In the genomic region with DNA sequence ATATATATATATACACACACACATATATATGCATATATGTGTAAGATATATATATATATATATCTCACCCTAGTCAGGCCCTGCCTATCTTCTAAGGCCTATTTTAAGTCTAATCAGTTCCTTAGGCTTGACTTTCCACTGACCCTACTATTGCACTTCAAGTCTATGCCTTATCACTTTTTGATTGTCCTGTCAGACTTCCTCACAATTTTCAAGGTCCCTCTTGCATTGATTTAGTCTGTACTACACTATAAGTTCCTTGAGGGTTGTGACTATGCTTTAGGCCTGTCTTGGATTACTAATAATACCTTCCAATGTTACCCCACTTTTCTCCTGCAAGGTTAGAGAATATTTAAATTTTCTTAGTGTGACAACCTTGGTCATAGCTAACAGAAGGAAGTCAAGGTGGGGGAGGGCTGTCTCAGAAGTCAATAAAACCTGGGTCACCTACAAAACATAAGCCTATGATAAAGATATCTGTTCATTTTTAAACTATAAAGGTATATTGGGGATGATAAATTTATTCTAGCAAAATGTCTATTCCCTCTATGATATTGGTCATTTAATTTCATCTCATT, we compare ENCODE assay signal across 19 cellular contexts.
"Had no signal": no experiment of that assay in that cellular context is flagged by ENCODE, and none has a peak within 500 bp of the region (broad histone marks: within the 10 kb centered on the region; RNA-seq: fewer than 3 reads in every experiment).

No MANE protein-coding gene starts in this region.

- ATAC-seq: activated CD4-positive, CD25-positive, alpha-beta regulatory T cell treated with anti-CD3 and anti-CD28 coated beads, Interleukin-2, amount 50 U/mL, for 24 hours; activated CD8-positive, alpha-beta T cell treated with anti-CD3 and anti-CD28 coated beads, Interleukin-2, amount 10 ng/mL, durations not matched to agents 7 days and 5 days; activated naive CD8-positive, alpha-beta T cell treated with anti-CD3 and anti-CD28 coated beads, Interleukin-2, amount 50 U/mL, for 24 hours; T-cell had no signal

- H3K4me3 ChIP-seq: breast epithelium, right lobe of liver, smooth muscle cell, thyroid gland, vagina had no signal

- DNase-seq: activated CD4-positive, alpha-beta T cell treated with anti-CD3 and anti-CD28 coated beads, Interleukin-2, amount 10 ng/mL, durations not matched to agents 7 days and 5 days; activated CD8-positive, alpha-beta T cell treated with anti-CD3 and anti-CD28 coated beads, Interleukin-2, amount 10 ng/mL, durations not matched to agents 7 days and 5 days; activated naive CD4-positive, alpha-beta T cell treated with anti-CD3 and anti-CD28 coated beads, Interleukin-2, amount 10 ng/mL, durations not matched to agents 7 days and 5 days; activated naive CD8-positive, alpha-beta T cell treated with anti-CD3 and anti-CD28 coated beads, Interleukin-2, amount 50 U/mL, for 24 hours; activated T-cell treated with anti-CD3 and anti-CD28 coated beads, Interleukin-2, amount 50 U/mL, for 24 hours; cerebellar nuclear complex; effector memory CD4-positive, alpha-beta T cell; right lobe of liver; stimulated activated CD4-positive, alpha-beta T cell treated with anti-CD3 and anti-CD28 coated beads, Interleukin-4, amount 100 ng/mL, for 1 hour; T-cell; thyroid gland had no signal

- H3K4me1 Mint-ChIP-seq: activated CD4-positive, alpha-beta T cell treated with anti-CD3 and anti-CD28 coated beads, Interleukin-2, amount 10 ng/mL, durations not matched to agents 7 days and 5 days; activated naive CD4-positive, alpha-beta T cell treated with anti-CD3 and anti-CD28 coated beads, Interleukin-2, amount 10 ng/mL, durations not matched to agents 7 days and 5 days; nephron; T-cell had no signal

- H3K9ac ChIP-seq: parathyroid adenoma had no signal

- H3K9me3 ChIP-seq: breast epithelium, right lobe of liver, thyroid gland, vagina had no signal

- H3K36me3 Mint-ChIP-seq: activated naive CD4-positive, alpha-beta T cell treated with anti-CD3 and anti-CD28 coated beads, Interleukin-2, amount 10 ng/mL, durations not matched to agents 7 days and 5 days; T-cell had no signal

- FAIRE-seq: astrocyte had no signal

- H3K27ac ChIP-seq: breast epithelium, parathyroid adenoma, right lobe of liver, thyroid gland, vagina had no signal

- H2AFZ ChIP-seq: parathyroid adenoma had no signal

- H3K27me3 Mint-ChIP-seq: activated naive CD8-positive, alpha-beta T cell treated with anti-CD3 and anti-CD28 coated beads, Interleukin-2, amount 50 U/mL, for 24 hours; activated T-cell treated with anti-CD3 and anti-CD28 coated beads, Interleukin-2, amount 50 U/mL, for 24 hours had no signal

- H3K36me3 ChIP-seq: breast epithelium, right lobe of liver, thyroid gland, vagina had no signal

- H3K4me3 Mint-ChIP-seq: activated CD4-positive, alpha-beta T cell treated with anti-CD3 and anti-CD28 coated beads, Interleukin-2, amount 10 ng/mL, durations not matched to agents 7 days and 5 days; activated CD8-positive, alpha-beta T cell treated with anti-CD3 and anti-CD28 coated beads, Interleukin-2, amount 10 ng/mL, durations not matched to agents 7 days and 5 days; activated naive CD4-positive, alpha-beta T cell treated with anti-CD3 and anti-CD28 coated beads, Interleukin-2, amount 10 ng/mL, durations not matched to agents 7 days and 5 days; activated naive CD8-positive, alpha-beta T cell treated with anti-CD3 and anti-CD28 coated beads, Interleukin-2, amount 50 U/mL, for 24 hours; activated T-cell treated with anti-CD3 and anti-CD28 coated beads, Interleukin-2, amount 50 U/mL, for 24 hours; mesothelial cell of epicardium; nephron; T-cell had no signal

- H3K79me2 ChIP-seq: parathyroid adenoma had no signal

- H3K27ac Mint-ChIP-seq: activated CD4-positive, alpha-beta T cell treated with anti-CD3 and anti-CD28 coated beads, Interleukin-2, amount 10 ng/mL, durations not matched to agents 7 days and 5 days; activated CD8-positive, alpha-beta T cell treated with anti-CD3 and anti-CD28 coated beads, Interleukin-2, amount 10 ng/mL, durations not matched to agents 7 days and 5 days; activated naive CD4-positive, alpha-beta T cell treated with anti-CD3 and anti-CD28 coated beads, Interleukin-2, amount 10 ng/mL, durations not matched to agents 7 days and 5 days; activated naive CD8-positive, alpha-beta T cell treated with anti-CD3 and anti-CD28 coated beads, Interleukin-2, amount 50 U/mL, for 24 hours; activated T-cell treated with anti-CD3 and anti-CD28 coated beads, Interleukin-2, amount 50 U/mL, for 24 hours; mesothelial cell of epicardium; nephron; T-cell had no signal

- H3K27me3 ChIP-seq: breast epithelium, right lobe of liver, thyroid gland, vagina had no signal

- H3K4me1 ChIP-seq: breast epithelium, parathyroid adenoma, thyroid gland had no signal

- H3K4me2 ChIP-seq: smooth muscle cell had no signal

- H3K9me3 Mint-ChIP-seq: activated naive CD4-positive, alpha-beta T cell treated with anti-CD3 and anti-CD28 coated beads, Interleukin-2, amount 10 ng/mL, durations not matched to agents 7 days and 5 days; activated naive CD8-positive, alpha-beta T cell treated with anti-CD3 and anti-CD28 coated beads, Interleukin-2, amount 50 U/mL, for 24 hours had no signal
